ENCODE assay signal across 23 cellular contexts in genomic region chr6:12450446-12450845, GRCh38.
"Had no signal": no experiment of that assay in that cellular context is flagged by ENCODE, and none has a peak within 500 bp of the region (broad histone marks: within the 10 kb centered on the region; RNA-seq: fewer than 3 reads in every experiment).

No MANE protein-coding gene starts in this region.

- DNase-seq: activated CD4-positive, alpha-beta T cell treated with anti-CD3 and anti-CD28 coated beads for 4 hours; activated CD8-positive, alpha-beta memory T cell treated with anti-CD3 and anti-CD28 coated beads, Interleukin-2, amount 50 U/mL, for 4 hours; activated CD8-positive, alpha-beta T cell treated with anti-CD3 and anti-CD28 coated beads for 36 hours; activated naive CD4-positive, alpha-beta T cell treated with anti-CD3 and anti-CD28 coated beads, Interleukin-2, amount 50 U/mL, for 16 hours; activated naive CD8-positive, alpha-beta T cell treated with anti-CD3 and anti-CD28 coated beads, Interleukin-2, amount 10 ng/mL, durations not matched to agents 7 days and 5 days; activated T-cell treated with anti-CD3 and anti-CD28 coated beads, Interleukin-2, amount 50 U/mL, for 72 hours; adrenal gland; anterior cingulate cortex; MG63; NCI-H1105; NCI-H1436; NCI-H1694 treated with DMSO at 0.1 percent for 48 hours; NCI-H2029 treated with DMSO at 0.1 percent for 48 hours; NCI-H345; NCI-H510A; NCI-H526 treated with DMSO at 0.1 percent for 48 hours; NCI-H82; RPMI8226; SJCRH30; SK-N-SH had no signal

- H3K36me3 ChIP-seq: adrenal gland, MG63, SJCRH30 had no signal

- H3K27ac Mint-ChIP-seq: activated CD8-positive, alpha-beta T cell treated with anti-CD3 and anti-CD28 coated beads for 36 hours; activated naive CD8-positive, alpha-beta T cell treated with anti-CD3 and anti-CD28 coated beads, Interleukin-2, amount 10 ng/mL, durations not matched to agents 7 days and 5 days; activated T-cell treated with anti-CD3 and anti-CD28 coated beads, Interleukin-2, amount 50 U/mL, for 72 hours; T-helper 2 cell treated with Interferon-gamma antibody and Interleukin-4, amounts not matched to agents 5 μg/mL and 100 μg/mL, for 36 hours had no signal

- H3K27ac ChIP-seq: adrenal gland, SJCRH30 had no signal

- H3K4me3 ChIP-seq: adrenal gland, MG63, SJCRH30 had no signal

- H3K4me3 Mint-ChIP-seq: activated CD8-positive, alpha-beta T cell treated with anti-CD3 and anti-CD28 coated beads for 36 hours; activated naive CD8-positive, alpha-beta T cell treated with anti-CD3 and anti-CD28 coated beads, Interleukin-2, amount 10 ng/mL, durations not matched to agents 7 days and 5 days; activated T-cell treated with anti-CD3 and anti-CD28 coated beads, Interleukin-2, amount 50 U/mL, for 72 hours; T-helper 2 cell treated with Interferon-gamma antibody and Interleukin-4, amounts not matched to agents 5 μg/mL and 100 μg/mL, for 36 hours had no signal

- H3K27me3 ChIP-seq: adrenal gland, SJCRH30 had no signal

- H3K9me3 ChIP-seq: adrenal gland, SJCRH30, SK-N-SH had no signal

- H3K4me1 Mint-ChIP-seq: activated naive CD8-positive, alpha-beta T cell treated with anti-CD3 and anti-CD28 coated beads, Interleukin-2, amount 10 ng/mL, durations not matched to agents 7 days and 5 days had no signal

- H3K36me3 Mint-ChIP-seq: activated naive CD8-positive, alpha-beta T cell treated with anti-CD3 and anti-CD28 coated beads, Interleukin-2, amount 10 ng/mL, durations not matched to agents 7 days and 5 days had no signal

- H3K9ac ChIP-seq: SK-N-SH had no signal

- H3K4me1 ChIP-seq: adrenal gland, SJCRH30 had no signal

- ATAC-seq: activated CD4-positive, CD25-positive, alpha-beta regulatory T cell treated with anti-CD3 and anti-CD28 coated beads, Interleukin-2, amount 50 U/mL, for 24 hours; activated CD8-positive, alpha-beta T cell treated with anti-CD3 and anti-CD28 coated beads for 36 hours; Right ventricle myocardium inferior had no signal
